ENCODE assay signal across 24 cellular contexts in the genomic region with DNA sequence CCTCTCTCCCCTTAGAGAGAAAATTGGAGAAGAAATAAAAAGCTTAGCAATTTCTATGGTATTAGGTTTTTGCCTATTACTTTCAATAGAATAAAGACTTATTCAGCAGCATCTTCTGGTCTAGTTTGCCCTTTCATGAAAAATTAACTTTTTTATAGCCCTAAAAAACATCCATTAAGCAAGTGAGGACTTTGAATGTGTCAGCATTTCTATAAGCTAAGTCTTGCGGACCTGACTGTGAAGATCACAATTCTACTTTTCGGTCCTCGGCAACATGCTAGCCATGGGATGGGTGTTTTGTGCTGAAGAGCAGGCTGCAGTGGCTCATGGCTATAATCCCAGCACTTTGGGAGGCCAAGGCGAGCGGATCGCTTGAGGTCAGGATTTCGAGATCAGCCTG. TPM values are rescaled to one million over a fixed set of nuclear protein-coding genes. Genes with fewer than 3 reads are reported as not detected.
DNase-seq lines count a peak whose midpoint lies in the region; ATAC-seq, FAIRE-seq and TF ChIP-seq lines count a peak whose summit lies in the region.
"Had no signal": no experiment of that assay in that cellular context is flagged by ENCODE, and none has a peak within 500 bp of the region (broad histone marks: within the 10 kb centered on the region; RNA-seq: fewer than 3 reads in every experiment).

No MANE protein-coding gene starts in this region.

- ATAC-seq in A549 (no peak), GM21390 (IDR thresholded peaks at IDR 0.05; ENCODE audit: unreplicated experiment) (no peak), heart right ventricle (no peak)

- DNase-seq in A549 (ENCODE audit: low read depth in 1 of 2, low spot score in 1 of 2) (no peak), trophoblast cell (no peak), heart right ventricle (no peak)
- no peak for DNase-seq in activated CD4-positive, alpha-beta T cell treated with anti-CD3 and anti-CD28 coated beads, Interleukin-2, amount 50 U/mL, for 48 hours
- DNase-seq: ACHN, BE2C, GOT3, KG1, MG63, NCI-H1417 treated with DMSO at 0.1 percent for 48 hours, NCI-H1694 treated with DMSO at 0.1 percent for 48 hours, NCI-H2081, NCI-H2227 treated with DMSO at 0.1 percent for 48 hours, NCI-H526 treated with DMSO at 0.1 percent for 48 hours, SHP77 had no signal

- H3K9ac ChIP-seq in HUES6 (ENCODE audit: low read length) (no peak overlapping the region), trophoblast cell (ENCODE audit: low read length) (no peak overlapping the region)

- TF ChIP-seq EP300 in A549 (IDR thresholded peaks at IDR 0.05), result no peak

- H3K4me2 ChIP-seq in A549, result no peak overlapping the region
- no peak overlapping the region for H3K4me2 ChIP-seq in trophoblast cell (ENCODE audit: low read length)

- H3K4me3 ChIP-seq in A549, result no peak overlapping the region
- no peak overlapping the region for H3K4me3 ChIP-seq in HUES6 (ENCODE audit: low read depth, low read length)
- H3K4me3 ChIP-seq in trophoblast cell (ENCODE audit: low read depth, low read length), result no peak overlapping the region
- no peak overlapping the region for H3K4me3 ChIP-seq in heart right ventricle
- H3K4me3 ChIP-seq: MG63 had no signal

- 96% methylated on average over 7 of the region's 7 CpGs for WGBS in A549 (ENCODE audit: missing lambda C conversion rate)
- WGBS in trophoblast cell (ENCODE audit: extremely low coverage, insufficient coverage, insufficient read length), result no CpG with 5 or more reads among the region's 7 CpGs
- WGBS in heart right ventricle, 2 donors, result 97 to 100% methylated on average over 7 of the region's 7 CpGs

- peak overlapping the region; percentile 45 for H3K18ac ChIP-seq in trophoblast cell (ENCODE audit: low read length)

- no peak overlapping the region for H3K27ac ChIP-seq in A549
- H3K27ac ChIP-seq in HUES6 (ENCODE audit: low read depth, low read length), result 0 out of 2 replicates have a peak overlapping the region, but pooled peaks have one; percentile 81
- peak overlapping the region; percentile 99 for H3K27ac ChIP-seq in trophoblast cell (ENCODE audit: low read depth, low read length)
- H3K27ac ChIP-seq in heart right ventricle, result no peak overlapping the region
- H3K27ac ChIP-seq: 22Rv1, RWPE1 had no signal

- H2AK5ac ChIP-seq in trophoblast cell (ENCODE audit: low read length), result peak overlapping the region; percentile 38

- H3K9me3 Mint-ChIP-seq in dendritic cell treated with granulocyte-macrophage colony-stimulating factor and Interleukin-4, amounts not matched to agents 40 ng/mL and 50 ng/mL, for 4 days, result peaks cover 8% of the 10 kb centered on the region

- peaks cover 21% of the 10 kb centered on the region for H3K79me1 ChIP-seq in trophoblast cell (ENCODE audit: low read length)

- no peak for TF ChIP-seq CTCF in A549 (IDR thresholded peaks at IDR 0.05)
- TF ChIP-seq CTCF in heart right ventricle (IDR thresholded peaks at IDR 0.05), result no peak

- no peak overlapping the region for H4K12ac ChIP-seq in trophoblast cell (ENCODE audit: low read depth, low read length)

- H3K23ac ChIP-seq in trophoblast cell (ENCODE audit: low read length), result no peak overlapping the region

- H3K9me3 ChIP-seq in A549 (no peaks in the 10 kb centered on the region), HUES6 (ENCODE audit: control insufficient read depth, insufficient read depth, low read depth, low read length) (no peaks in the 10 kb centered on the region), trophoblast cell (ENCODE audit: insufficient read depth, low read depth, low read length) (no peaks in the 10 kb centered on the region), heart right ventricle (no peaks in the 10 kb centered on the region)
- H3K9me3 ChIP-seq: BE2C, MG63 had no signal

- H3K4me1 ChIP-seq in A549 (peaks cover 18% of the 10 kb centered on the region), HUES6 (ENCODE audit: control insufficient read depth, insufficient read depth, low read length) (peaks cover 28% of the 10 kb centered on the region), trophoblast cell (ENCODE audit: control insufficient read depth in 1 of 2, insufficient read depth in 2 of 2, low read length in 2 of 2) (peaks cover 18 to 25% of the 10 kb centered on the region in 2 experiments), heart right ventricle (peaks cover 0 to 16% (median 7%) of the 10 kb centered on the region in 9 donors)
- H3K4me1 ChIP-seq: BE2C had no signal

- H3K79me2 ChIP-seq in trophoblast cell (ENCODE audit: control insufficient read depth, insufficient read depth, low read length, poor library complexity), result no peaks in the 10 kb centered on the region

- no peak overlapping the region for H3K4me3 Mint-ChIP-seq in dendritic cell treated with granulocyte-macrophage colony-stimulating factor and Interleukin-4, amounts not matched to agents 40 ng/mL and 50 ng/mL, for 4 days
- H3K4me3 Mint-ChIP-seq: CD14-positive monocyte had no signal

- FAIRE-seq in A549 (lab: Jason Lieb, UNC), result no peak
- FAIRE-seq: D721Med, GM18507, HTR-8/SVneo had no signal

- TF ChIP-seq POLR2A in A549 (IDR thresholded peaks at IDR 0.05; ENCODE audit: low read length), result no peak

- no peaks in the 10 kb centered on the region; the same call in 1 of the 2 replicates for H3K36me3 ChIP-seq in HUES6 (ENCODE audit: control insufficient read depth, insufficient read depth, low read length)
- H3K36me3 ChIP-seq in trophoblast cell (ENCODE audit: control insufficient read depth in 1 of 2, insufficient read depth in 2 of 2, low read length in 2 of 2), result no peaks in the 10 kb centered on the region
- H3K36me3 ChIP-seq in heart right ventricle, result no peaks in the 10 kb centered on the region
- H3K36me3 ChIP-seq: BE2C had no signal

- H4K91ac ChIP-seq in trophoblast cell (ENCODE audit: low read depth, low read length), result peak overlapping the region; percentile 87

- peak overlapping the region; percentile 53 for H2BK12ac ChIP-seq in trophoblast cell (ENCODE audit: low read length)

- peaks cover 5% of the 10 kb centered on the region for H3K27me3 Mint-ChIP-seq in dendritic cell treated with granulocyte-macrophage colony-stimulating factor and Interleukin-4, amounts not matched to agents 40 ng/mL and 50 ng/mL, for 4 days

- peak overlapping the region; percentile 11 for H4K8ac ChIP-seq in trophoblast cell (ENCODE audit: low read depth, low read length)

- TF ChIP-seq RAD21 in A549 (conservative IDR thresholded peaks at IDR 0.05 in 1 of 2, IDR thresholded peaks at IDR 0.05 in 1 of 2), result no peak

- H3K27me3 ChIP-seq in HUES6 (ENCODE audit: control insufficient read depth, insufficient read depth, low read length) (no peaks in the 10 kb centered on the region), trophoblast cell (ENCODE audit: insufficient read depth, low read length) (no peaks in the 10 kb centered on the region), heart right ventricle (no peaks in the 10 kb centered on the region)
- H3K27me3 ChIP-seq: BE2C, MG63 had no signal

- H3K4me1 Mint-ChIP-seq in dendritic cell treated with granulocyte-macrophage colony-stimulating factor and Interleukin-4, amounts not matched to agents 40 ng/mL and 50 ng/mL, for 4 days (ENCODE audit: low read depth), result peaks cover 14% of the 10 kb centered on the region
- H3K4me1 Mint-ChIP-seq: CD14-positive monocyte had no signal

- CTCF ChIA-PET in A549 (lab: Yijun Ruan, JAX), result interaction anchor here (0.9 to 2.3 kb wide), 5 partner anchors 40 to 162 kb away, joined by 3 to 8 read pairs (median 3); no protein-coding TSS in a partner anchor

- no peak overlapping the region for H2AFZ ChIP-seq in trophoblast cell (ENCODE audit: insufficient read depth, low read length, poor library complexity)

- intact Hi-C loops in dendritic cell treated with granulocyte-macrophage colony-stimulating factor and Interleukin-4, amounts not matched to agents 40 ng/mL and 50 ng/mL, for 4 days (cut with micrococcal nuclease), result no loop called here
- intact Hi-C loops in heart right ventricle (cut with DNase I), result no loop called here

- peak overlapping the region; percentile 94 for H3K14ac ChIP-seq in trophoblast cell (ENCODE audit: low read length)

- peak overlapping the region; percentile 53 for H3K27ac Mint-ChIP-seq in dendritic cell treated with granulocyte-macrophage colony-stimulating factor and Interleukin-4, amounts not matched to agents 40 ng/mL and 50 ng/mL, for 4 days

- peak overlapping the region; percentile 15 for H3K4ac ChIP-seq in trophoblast cell (ENCODE audit: low read depth, low read length)

- peak overlapping the region; percentile 80 for H2BK120ac ChIP-seq in trophoblast cell (ENCODE audit: insufficient read depth, low read length, poor library complexity)

- no peaks in the 10 kb centered on the region for H3K36me3 Mint-ChIP-seq in dendritic cell treated with granulocyte-macrophage colony-stimulating factor and Interleukin-4, amounts not matched to agents 40 ng/mL and 50 ng/mL, for 4 days (ENCODE audit: low read depth)
- H3K36me3 Mint-ChIP-seq: CD14-positive monocyte had no signal

- peak overlapping the region; percentile 90 for H2BK5ac ChIP-seq in trophoblast cell (ENCODE audit: low read depth, low read length, poor library complexity)

- POLR2A ChIA-PET in A549 (lab: Yijun Ruan, JAX), result no interaction called here

TF ChIP-seq in A549, 52 proteins besides CTCF, POLR2A, EP300 and RAD21:
- TF ChIP-seq MAFK (IDR thresholded peaks at IDR 0.05; ENCODE audit: partially characterized antibody) (peak; percentile 53), NFE2L2 (conservative IDR thresholded peaks at IDR 0.05; ENCODE audit: low read length) (no peak)

RNA-seq across cellular contexts. Expression of a gene that starts 39.3 kb away (rescaled TPM):
- polyA plus RNA-seq in A549 (2011; rRNA removed), result 6.6 and 7.5 TPM in 2 replicates
- 3.3 and 4.3 TPM in 2 replicates for polyA plus RNA-seq in A549 (2012; cell fraction: cytosol; rRNA removed)
- 4.5 and 5.0 TPM in 2 replicates for polyA plus RNA-seq in A549 (2012; cell fraction: nucleus; rRNA removed)
- polyA plus RNA-seq in A549 (2017; fragmentation: RNase III; extraction: RNeasy Plus Mini Kit Qiagen cat#74134 plus additional on column Dnase treatment), result 4.8 to 5.5 TPM (median 5.4 TPM) in 3 replicates
- polyA minus RNA-seq in A549 (2011; rRNA and poly(A)+ RNA removed), result 12.8 and 14.4 TPM in 2 replicates
- polyA plus RNA-seq in trophoblast cell (2013), result 9.3 and 9.7 TPM in 2 replicates
- 1 to 10 TPM; 1.6 to 4.4 (median 3.5) TPM for total RNA-seq in heart right ventricle
- polyA plus RNA-seq in heart right ventricle, result 1 to 10 TPM in 1 of 2 donors, under 1 TPM in 1; 0.80 to 2.1 TPM

Comparison
In these comparisons a context has a peak if more than half of its experiments do, and no peak if none do; other contexts are left out.
1. H3K27ac ChIP-seq: peak in HUES6 (single experiment) and trophoblast cell (single experiment); none in A549 (0 of 2) and heart right ventricle (0 of 10).